Comparison of ENCODE assay signal across 11 cellular contexts in genomic region chr2:151973013-151973900, GRCh38.
DNase-seq lines count a peak whose midpoint lies in the region; ATAC-seq and TF ChIP-seq lines count a peak whose summit lies in the region.
"Had no signal": no experiment of that assay in that cellular context is flagged by ENCODE, and none has a peak within 500 bp of the region (broad histone marks: within the 10 kb centered on the region; RNA-seq: fewer than 3 reads in every experiment).

No MANE protein-coding gene starts in this region.

- peaks cover 13% of the 10 kb centered on the region for H3K4me1 ChIP-seq in mesodermal cell (ENCODE audit: control insufficient read depth, insufficient read depth, low read length, poor library complexity, severe bottlenecking)
- peaks cover 10% of the 10 kb centered on the region for H3K4me1 ChIP-seq in MM.1S (ENCODE audit: low read length)
- H3K4me1 ChIP-seq: colonic mucosa had no signal

- no peaks in the 10 kb centered on the region for H3K79me2 ChIP-seq in MM.1S (ENCODE audit: low read length)

- TF ChIP-seq CTCF in MM.1S (IDR thresholded peaks at IDR 0.05; ENCODE audit: low read length): no peak

- H3F3A ChIP-seq in MM.1S (ENCODE audit: insufficient read depth, low read length): no peaks in the 10 kb centered on the region; the same call in 1 of the 2 replicates

- no peak overlapping the region for H3K4me2 ChIP-seq in MM.1S (ENCODE audit: low read depth, low read length)

- 76 to 85% methylated on average over 3 to 5 of the region's 8 CpGs for whole genome bisulfite sequencing in mesodermal cell (ENCODE audit: insufficient coverage in 2 of 2), 2 experiments

- peak overlapping the region; percentile 53 for H3K27ac ChIP-seq in mesodermal cell (ENCODE audit: low read depth, low read length, severe bottlenecking)
- H3K27ac ChIP-seq in MM.1S (ENCODE audit: low read length): no peak overlapping the region
- H3K27ac ChIP-seq: colonic mucosa had no signal

- H3K9ac ChIP-seq in MM.1S (ENCODE audit: low read length): no peak overlapping the region

- H2AFZ ChIP-seq in MM.1S (ENCODE audit: low read length): no peak overlapping the region

- H3K9me2 ChIP-seq in MM.1S (replicated peaks; ENCODE audit: insufficient read depth, low read length): no peaks in the 10 kb centered on the region

- no peaks in the 10 kb centered on the region for H3K27me3 ChIP-seq in MM.1S (replicated peaks; ENCODE audit: insufficient read depth, low read length)
- H3K27me3 ChIP-seq: colonic mucosa had no signal

- H3K9me3 ChIP-seq in mesodermal cell (ENCODE audit: control insufficient read depth, low read length): no peaks in the 10 kb centered on the region
- no peaks in the 10 kb centered on the region for H3K9me3 ChIP-seq in MM.1S (replicated peaks; ENCODE audit: insufficient read depth, low read length)
- H3K9me3 ChIP-seq: colonic mucosa had no signal

- H3K4me3 ChIP-seq in mesodermal cell (ENCODE audit: extremely low read depth, insufficient read depth, low read length, poor library complexity, severe bottlenecking) (no peak overlapping the region), MM.1S (ENCODE audit: low read length) (no peak overlapping the region)
- H3K4me3 ChIP-seq: colonic mucosa had no signal

- no peak for ATAC-seq in HG03460 (IDR thresholded peaks at IDR 0.05; ENCODE audit: unreplicated experiment)

- DNase-seq in COLO829 (ENCODE audit: low spot score) (peak; percentile 26), NCI-H146 (lab: John Stamatoyannopoulos, UW) (peak; percentile 40), astrocyte of the hippocampus (ENCODE audit: low read depth, low spot score) (peak; percentile 27), LoVo (ENCODE audit: low spot score) (no peak), DMS53 (lab: John Stamatoyannopoulos, UW) (no peak), MM.1S (no peak)
- DNase-seq: activated CD4-positive, alpha-beta T cell treated with anti-CD3 and anti-CD28 coated beads, Interleukin-2, amount 50 U/mL, for 4 hours; colonic mucosa; HFFc6 had no signal

- H4K20me1 ChIP-seq in MM.1S (ENCODE audit: insufficient read depth, low read length): no peaks in the 10 kb centered on the region

- H3K36me3 ChIP-seq in mesodermal cell (ENCODE audit: control insufficient read depth, insufficient read depth, low read length) (no peaks in the 10 kb centered on the region), MM.1S (replicated peaks; ENCODE audit: insufficient read depth, low read length) (no peaks in the 10 kb centered on the region)
- H3K36me3 ChIP-seq: colonic mucosa had no signal

Comparison
In these comparisons a context has a peak if more than half of its experiments do, and no peak if none do; other contexts are left out.
1. DNase-seq: peak in COLO829 (single experiment), NCI-H146 (single experiment) and astrocyte of the hippocampus (single experiment); none in LoVo (single experiment), DMS53 (single experiment) and MM.1S (single experiment).